Comparison of ENCODE assay signal across 14 cellular contexts in genomic region chr15:101129851-101130250, GRCh38.
"Had no signal": no experiment of that assay in that cellular context is flagged by ENCODE, and none has a peak within 500 bp of the region (broad histone marks: within the 10 kb centered on the region; RNA-seq: fewer than 3 reads in every experiment).

No MANE protein-coding gene starts in this region.

- H3K27ac ChIP-seq: foreskin keratinocyte, psoas muscle, sigmoid colon had no signal

- H3K9me3 ChIP-seq: sigmoid colon had no signal

- H3K36me3 ChIP-seq: sigmoid colon had no signal

- H3K27ac Mint-ChIP-seq: WTC11 had no signal

- H3K36me3 Mint-ChIP-seq: immature natural killer cell had no signal

- H3K4me3 ChIP-seq: lung, psoas muscle, sigmoid colon had no signal

- H3K9me3 Mint-ChIP-seq: immature natural killer cell had no signal

- ATAC-seq: foreskin keratinocyte; left cardiac atrium; naive thymus-derived CD4-positive, alpha-beta T cell; psoas muscle; WTC11 had no signal

- H3K4me3 Mint-ChIP-seq: immature natural killer cell; naive thymus-derived CD4-positive, alpha-beta T cell; WTC11 had no signal

- H3K27me3 ChIP-seq: sigmoid colon had no signal

- DNase-seq: activated CD4-positive, alpha-beta T cell treated with anti-CD3 and anti-CD28 coated beads, Interleukin-2, amount 50 U/mL, for 1 hour; activated naive CD4-positive, alpha-beta T cell treated with anti-CD3 and anti-CD28 coated beads, Interleukin-2, amount 50 U/mL, for 16 hours; activated T-cell treated with anti-CD3 and anti-CD28 coated beads, Interleukin-2, amount 50 U/mL, for 1 hour; effector CD4-positive, alpha-beta T cell; foreskin keratinocyte; immature natural killer cell; left cardiac atrium; naive thymus-derived CD4-positive, alpha-beta T cell; psoas muscle; sigmoid colon; stimulated activated CD4-positive, alpha-beta T cell treated with anti-CD3 and anti-CD28 coated beads, Interleukin-2, amount 100 ng/mL, for 24 hours; stimulated activated naive CD4-positive, alpha-beta T cell treated with Interleukin-2 at 50 U/mL for 16 hours had no signal
